Comparison of ENCODE assay signal across 30 cellular contexts in the genomic region with DNA sequence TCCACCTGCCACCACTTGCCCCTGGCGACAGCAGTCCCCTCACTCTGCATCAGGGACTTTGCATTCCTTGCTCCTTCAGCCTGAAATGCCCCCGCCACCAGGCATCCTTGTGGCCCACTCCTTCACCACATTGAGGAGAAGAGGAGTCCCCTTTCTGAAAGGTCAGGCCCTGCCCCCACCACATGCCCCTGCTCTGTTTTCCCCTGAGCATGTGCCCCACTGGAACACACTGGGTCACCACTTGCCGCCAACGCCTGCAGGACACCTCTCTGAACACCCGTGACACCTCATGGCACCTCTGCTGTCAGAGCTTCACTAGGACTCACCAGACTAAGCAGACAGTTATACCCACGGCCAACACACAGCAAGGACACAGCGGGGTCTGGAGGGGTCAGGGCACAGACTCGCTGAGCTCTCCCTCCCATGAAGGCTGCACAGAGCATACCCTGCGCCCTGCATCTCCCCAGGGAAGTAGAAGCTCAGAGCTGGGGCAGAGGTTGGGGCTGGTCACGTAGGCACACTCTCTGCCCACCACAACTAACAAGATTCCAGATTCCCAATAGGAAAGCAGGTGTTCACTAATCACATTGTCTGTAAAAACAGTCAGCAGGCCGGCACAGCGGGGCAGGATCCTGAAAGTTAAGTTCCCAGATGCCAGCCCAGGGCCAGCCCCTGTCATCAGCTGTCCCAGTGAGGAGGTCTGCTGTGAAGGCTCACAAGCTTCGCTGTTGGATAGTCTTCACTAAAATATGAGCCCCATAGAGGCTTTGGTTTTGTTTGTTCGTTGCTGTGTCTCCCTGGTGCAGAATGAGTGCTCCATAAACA. TPM values are rescaled to one million over a fixed set of nuclear protein-coding genes. Genes with fewer than 3 reads are reported as not detected.
"Had no signal": no experiment of that assay in that cellular context is flagged by ENCODE, and none has a peak within 500 bp of the region (broad histone marks: within the 10 kb centered on the region; RNA-seq: fewer than 3 reads in every experiment).

No MANE protein-coding gene starts in this region.

- H3K9me3 Mint-ChIP-seq: activated T-cell treated with anti-CD3 and anti-CD28 coated beads, Interleukin-2, amount 50 U/mL, for 4 hours; activated T-helper 17 cell treated with anti-CD3 and anti-CD28 coated beads, Interleukin-2, amount 50 U/mL, for 72 hours; central memory CD8-positive, alpha-beta T cell; nephron progenitor cell had no signal

- H3K4me1 Mint-ChIP-seq: activated T-helper 17 cell treated with anti-CD3 and anti-CD28 coated beads, Interleukin-2, amount 50 U/mL, for 72 hours; central memory CD8-positive, alpha-beta T cell; naive B cell; nephron progenitor cell had no signal

- H3K9me3 ChIP-seq: breast epithelium, esophagus squamous epithelium, heart right ventricle, left lung, pancreas, right atrium auricular region, testis, transverse colon had no signal

- H3K4me1 ChIP-seq: breast epithelium, left lung, pancreas, testis had no signal

- H3K27ac Mint-ChIP-seq: activated T-helper 17 cell treated with anti-CD3 and anti-CD28 coated beads, Interleukin-2, amount 50 U/mL, for 72 hours; naive B cell; nephron progenitor cell; T-helper 17 cell had no signal

- H3K4me3 ChIP-seq: breast epithelium, esophagus squamous epithelium, heart right ventricle, left lung, lung, pancreas, right atrium auricular region, testis, transverse colon had no signal

- ATAC-seq: activated CD4-positive, CD25-positive, alpha-beta regulatory T cell treated with anti-CD3 and anti-CD28 coated beads, Interleukin-2, amount 50 U/mL, for 24 hours; activated T-cell treated with anti-CD3 and anti-CD28 coated beads, Interleukin-2, amount 50 U/mL, for 4 hours; activated T-helper 17 cell treated with anti-CD3 and anti-CD28 coated beads, Interleukin-2, amount 50 U/mL, for 72 hours; stimulated activated naive CD8-positive, alpha-beta T cell treated with anti-CD3 and anti-CD28 coated beads, Interleukin-15, Interleukin-2, amounts not matched to agents 100 U/mL and 50 U/mL, for 24 hours; T-helper 17 cell had no signal

- DNase-seq: activated CD4-positive, alpha-beta T cell treated with anti-CD3 and anti-CD28 coated beads for 48 hours; activated CD4-positive, alpha-beta T cell treated with anti-CD3 and anti-CD28 coated beads, Interleukin-2, amount 50 U/mL, for 48 hours; activated CD8-positive, alpha-beta memory T cell treated with anti-CD3 and anti-CD28 coated beads for 24 hours; activated CD8-positive, alpha-beta memory T cell treated with anti-CD3 and anti-CD28 coated beads, Interleukin-2, amount 50 U/mL, for 4 hours; activated gamma-delta T cell treated with Interleukin-2 at 50 U/mL for 16 hours; activated naive CD4-positive, alpha-beta T cell treated with anti-CD3 and anti-CD28 coated beads, Interleukin-2, amount 50 U/mL, for 16 hours; activated T-cell treated with anti-CD3 and anti-CD28 coated beads, Interleukin-2, amount 50 U/mL, for 4 hours; amniotic stem cell; esophagus squamous epithelium; foreskin melanocyte; heart right ventricle; left lung; naive B cell; nephron progenitor cell; pancreas; stimulated activated CD4-positive, alpha-beta T cell treated with anti-CD3 and anti-CD28 coated beads, Interleukin-2, amount 100 ng/mL, for 48 hours; stimulated activated naive CD8-positive, alpha-beta T cell treated with anti-CD3 and anti-CD28 coated beads, Interleukin-15, Interleukin-2, amounts not matched to agents 100 U/mL and 50 U/mL, for 24 hours; T-helper 17 cell; T1000; testis; transverse colon; WERI-Rb-1 had no signal

- H3K27ac ChIP-seq: breast epithelium, esophagus squamous epithelium, left lung, pancreas, right atrium auricular region, testis, WERI-Rb-1 had no signal

- H3K4me3 Mint-ChIP-seq: activated T-cell treated with anti-CD3 and anti-CD28 coated beads, Interleukin-2, amount 50 U/mL, for 4 hours; activated T-helper 17 cell treated with anti-CD3 and anti-CD28 coated beads, Interleukin-2, amount 50 U/mL, for 72 hours; central memory CD8-positive, alpha-beta T cell; naive B cell; nephron progenitor cell; T-helper 17 cell had no signal

- H3K27me3 ChIP-seq: breast epithelium, left lung, pancreas, right atrium auricular region, testis, transverse colon had no signal

- H3K36me3 ChIP-seq: breast epithelium, esophagus squamous epithelium, heart right ventricle, left lung, pancreas, right atrium auricular region, transverse colon, WERI-Rb-1 had no signal

- H3K36me3 Mint-ChIP-seq: naive B cell had no signal

RNA-seq across cellular contexts. Expression of a gene that starts 5.8 kb away (rescaled TPM):
- total RNA-seq: activated T-helper 17 cell treated with anti-CD3 and anti-CD28 coated beads, Interleukin-2, amount 50 U/mL, for 72 hours; glomerular endothelial cell; pulmonary artery endothelial cell; right atrium auricular region; T-helper 17 cell had no signal

RNA-seq across cellular contexts. Expression of a gene that starts 45.9 kb away (rescaled TPM):
- total RNA-seq: glomerular endothelial cell, pulmonary artery endothelial cell had no signal

RNA-seq across cellular contexts. Expression of a gene that starts 46.3 kb away (rescaled TPM):
- total RNA-seq: activated T-helper 17 cell treated with anti-CD3 and anti-CD28 coated beads, Interleukin-2, amount 50 U/mL, for 72 hours; glomerular endothelial cell; pulmonary artery endothelial cell; T-helper 17 cell had no signal
